Comparison of ENCODE assay signal across 18 cellular contexts in genomic region chr6:107128577-107128976, GRCh38.
"Had no signal": no experiment of that assay in that cellular context is flagged by ENCODE, and none has a peak within 500 bp of the region (broad histone marks: within the 10 kb centered on the region; RNA-seq: fewer than 3 reads in every experiment).

No MANE protein-coding gene starts in this region.

- H3K4me3 ChIP-seq: colonic mucosa, gastrocnemius medialis, mucosa of descending colon, skin epidermis, stomach, thoracic aorta, transverse colon had no signal

- H3K9me3 ChIP-seq: colonic mucosa, gastrocnemius medialis, mucosa of descending colon, neutrophil, stomach, thoracic aorta, transverse colon had no signal

- H3K27me3 Mint-ChIP-seq: naive thymus-derived CD8-positive, alpha-beta T cell had no signal

- H3K4me1 ChIP-seq: colonic mucosa, gastrocnemius medialis, stomach had no signal

- H3K27ac Mint-ChIP-seq: immature natural killer cell; naive thymus-derived CD8-positive, alpha-beta T cell had no signal

- DNase-seq: dermis blood vessel endothelial cell; gastrocnemius medialis; glutamatergic neuron; immature natural killer cell; kidney; left cardiac atrium; naive thymus-derived CD8-positive, alpha-beta T cell; posterior cingulate gyrus; stimulated activated CD4-positive, alpha-beta T cell treated with anti-CD3 and anti-CD28 coated beads, Interleukin-2, amount 100 ng/mL, for 24 hours; stimulated activated CD4-positive, alpha-beta T cell treated with anti-CD3 and anti-CD28 coated beads, Interleukin-4, amount 100 ng/mL, for 4 hours; stimulated activated naive CD4-positive, alpha-beta T cell; stomach; transverse colon had no signal

- H3K27ac ChIP-seq: colonic mucosa, gastrocnemius medialis, neutrophil, skin epidermis, stomach, thoracic aorta, transverse colon had no signal

- H3K9me3 Mint-ChIP-seq: naive thymus-derived CD8-positive, alpha-beta T cell had no signal

- H3K36me3 Mint-ChIP-seq: immature natural killer cell; naive thymus-derived CD8-positive, alpha-beta T cell had no signal

- H3K36me3 ChIP-seq: colonic mucosa, gastrocnemius medialis, neutrophil, stomach, thoracic aorta, transverse colon had no signal

- H3K4me3 Mint-ChIP-seq: immature natural killer cell; naive thymus-derived CD8-positive, alpha-beta T cell had no signal

- H3K27me3 ChIP-seq: colonic mucosa, gastrocnemius medialis, neutrophil, stomach, transverse colon had no signal

- H3K4me1 Mint-ChIP-seq: immature natural killer cell; naive thymus-derived CD8-positive, alpha-beta T cell had no signal
